ENCODE assay signal across 28 cellular contexts in the genomic region with DNA sequence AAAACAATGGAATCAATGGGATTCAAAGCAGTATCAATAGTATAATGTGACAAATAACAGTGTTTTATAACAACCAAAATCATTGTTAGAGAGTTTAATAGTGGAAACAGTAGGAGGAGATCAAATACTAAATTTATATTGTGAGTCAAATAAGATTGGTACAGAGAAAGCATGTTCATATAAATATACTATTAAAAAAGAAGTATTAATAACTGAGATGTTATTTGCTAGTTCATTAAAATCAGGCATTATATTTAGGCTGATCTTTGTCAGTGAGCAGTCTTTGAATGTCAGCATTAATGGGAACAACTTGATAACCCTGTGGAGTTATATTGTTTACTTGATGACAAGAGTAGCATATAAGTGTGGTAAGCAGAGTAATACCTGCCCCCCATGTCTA. TPM values are rescaled to one million over a fixed set of nuclear protein-coding genes. Genes with fewer than 3 reads are reported as not detected.
"Had no signal": no experiment of that assay in that cellular context is flagged by ENCODE, and none has a peak within 500 bp of the region (broad histone marks: within the 10 kb centered on the region; RNA-seq: fewer than 3 reads in every experiment).

No MANE protein-coding gene starts in this region.

- H3K4me1 ChIP-seq: neural progenitor cell, prostate gland, right lobe of liver, sigmoid colon, spleen, suprapubic skin, testis, tibial nerve, upper lobe of left lung, vagina had no signal

- H3K9me3 ChIP-seq: ovary, prostate gland, right lobe of liver, sigmoid colon, spleen, suprapubic skin, testis, tibial nerve, upper lobe of left lung, vagina had no signal

- H3K27me3 ChIP-seq: neural progenitor cell, ovary, right lobe of liver, sigmoid colon, spleen, suprapubic skin, testis, tibial nerve, upper lobe of left lung, vagina had no signal

- H3K36me3 ChIP-seq: neural progenitor cell, ovary, prostate gland, right lobe of liver, sigmoid colon, spleen, suprapubic skin, tibial nerve, upper lobe of left lung, vagina had no signal

- H3K4me3 ChIP-seq: neural progenitor cell, ovary, prostate gland, right lobe of liver, sigmoid colon, skin epidermis, smooth muscle cell, spleen, suprapubic skin, testis, tibial nerve, upper lobe of left lung, vagina had no signal

- DNase-seq: naive thymus-derived CD4-positive, alpha-beta T cell; natural killer cell; occipital lobe; ovary; right cardiac atrium; right lobe of liver; sigmoid colon; spleen; stimulated activated CD4-positive, alpha-beta T cell treated with anti-CD3 and anti-CD28 coated beads, Interleukin-12 subunit alpha, Interleukin-12 subunit beta, amount 100 ng/mL, for 4 hours; stimulated activated CD4-positive, alpha-beta T cell treated with anti-CD3 and anti-CD28 coated beads, Interleukin-1b, Interleukin-23, amount 100 ng/mL, for 48 hours; stimulated activated CD4-positive, alpha-beta T cell treated with anti-CD3 and anti-CD28 coated beads, Interleukin-4, amount 100 ng/mL, for 1 hour; stimulated activated CD4-positive, alpha-beta T cell treated with anti-CD3 and anti-CD28 coated beads, Interleukin-4, amount 100 ng/mL, for 4 hours; stimulated activated CD8-positive, alpha-beta memory T cell treated with anti-CD3 and anti-CD28 coated beads, Interleukin-4, amount 100 ng/mL, for 48 hours; stimulated activated naive CD4-positive, alpha-beta T cell; stimulated activated naive CD8-positive, alpha-beta T cell treated with anti-CD3 and anti-CD28 coated beads, Interleukin-15, amount 100 ng/mL, for 72 hours; stimulated activated naive CD8-positive, alpha-beta T cell treated with anti-CD3 and anti-CD28 coated beads, Interleukin-15, Interleukin-2, amounts not matched to agents 100 U/mL and 50 U/mL, for 24 hours; substantia nigra; testis; trophoblast cell; upper lobe of left lung had no signal

- ATAC-seq: naive thymus-derived CD4-positive, alpha-beta T cell; natural killer cell; right cardiac atrium; right lobe of liver; stimulated activated memory B cell treated with anti-CD40 and anti-IgM and Interleukin-4, amounts not matched to agents 10 μg/mL and 1 μg/mL and 100 μg/mL, for 72 hours; stimulated activated naive CD8-positive, alpha-beta T cell treated with anti-CD3 and anti-CD28 coated beads, Interleukin-15, amount 100 ng/mL, for 72 hours; stimulated activated naive CD8-positive, alpha-beta T cell treated with anti-CD3 and anti-CD28 coated beads, Interleukin-15, Interleukin-2, amounts not matched to agents 100 U/mL and 50 U/mL, for 24 hours had no signal

- H3K9ac ChIP-seq: neural progenitor cell had no signal

- H3K27ac ChIP-seq: neural progenitor cell, ovary, prostate gland, right lobe of liver, sigmoid colon, skin epidermis, spleen, suprapubic skin, testis, tibial nerve, upper lobe of left lung, vagina had no signal

RNA-seq across cellular contexts. Expression of gene PRKAA2, which starts 30.6 kb away (rescaled TPM):
- total RNA-seq: naive thymus-derived CD4-positive, alpha-beta T cell; natural killer cell had no signal
- polyA plus RNA-seq: naive thymus-derived CD4-positive, alpha-beta T cell had no signal
